Comparison of ENCODE assay signal across 22 cellular contexts in the genomic region with DNA sequence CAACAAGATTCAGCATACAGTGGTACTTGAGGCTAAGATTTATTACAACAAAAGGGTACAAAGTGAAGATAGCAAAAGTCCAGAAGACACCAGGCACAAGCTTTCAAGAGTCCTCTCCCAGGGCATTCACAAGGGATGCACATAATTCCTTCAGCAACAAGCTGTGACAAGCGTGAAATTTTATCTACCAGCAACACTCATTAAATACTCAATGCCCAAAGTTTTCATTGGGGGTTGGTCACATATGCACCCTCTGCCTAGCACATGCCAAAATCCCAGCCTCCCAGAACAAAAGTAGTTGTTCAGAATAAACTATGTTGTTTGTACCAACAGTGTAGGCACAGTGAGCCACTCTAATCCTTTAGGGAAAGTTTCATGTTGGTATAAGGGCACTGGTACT.
DNase-seq lines count a peak whose midpoint lies in the region; ATAC-seq and TF ChIP-seq lines count a peak whose summit lies in the region.
"Had no signal": no experiment of that assay in that cellular context is flagged by ENCODE, and none has a peak within 500 bp of the region (broad histone marks: within the 10 kb centered on the region; RNA-seq: fewer than 3 reads in every experiment).

No MANE protein-coding gene starts in this region.

- H3K4me1 ChIP-seq in mammary epithelial cell (ENCODE audit: insufficient read depth, low read length) (peaks cover 14% of the 10 kb centered on the region), breast epithelium (no peaks in the 10 kb centered on the region), thyroid gland (peaks cover 15 to 31% of the 10 kb centered on the region in 2 donors), spleen (no peaks in the 10 kb centered on the region), tibial nerve (no peaks in the 10 kb centered on the region)
- H3K4me1 ChIP-seq: A549, BE2C, Caco-2, Peyer's patch had no signal

- H3K4me2 ChIP-seq in mammary epithelial cell (ENCODE audit: insufficient read depth, low read depth, low read length): no peak overlapping the region
- H3K4me2 ChIP-seq: A549 had no signal

- TF ChIP-seq POLR2A in breast epithelium (IDR thresholded peaks at IDR 0.05): no peak
- TF ChIP-seq POLR2A in thyroid gland (IDR thresholded peaks at IDR 0.05): no peak
- TF ChIP-seq POLR2A in spleen (IDR thresholded peaks at IDR 0.05): no peak
- no peak for TF ChIP-seq POLR2A in tibial nerve (IDR thresholded peaks at IDR 0.05)

- H3K9ac ChIP-seq in mammary epithelial cell (ENCODE audit: insufficient read depth, low read length) (no peak overlapping the region), SK-N-MC (ENCODE audit: insufficient read length) (no peak overlapping the region)

- no peak overlapping the region for H3K4me3 ChIP-seq in mammary epithelial cell (replicated peaks in 1 of 3; ENCODE audit: insufficient read depth in 1 of 3, low read depth in 2 of 3, low read length in 3 of 3)
- H3K4me3 ChIP-seq in breast epithelium: no peak overlapping the region
- H3K4me3 ChIP-seq in SK-N-MC: peak overlapping the region; percentile 21
- no peak overlapping the region for H3K4me3 ChIP-seq in thyroid gland (replicated peaks in 1 of 3)
- no peak overlapping the region for H3K4me3 ChIP-seq in spleen
- H3K4me3 ChIP-seq in tibial nerve: no peak overlapping the region
- H3K4me3 ChIP-seq: A549, K562, MG63, Peyer's patch, SJCRH30 had no signal

- no TSS peak for BruUV-seq in mammary epithelial cell (replicated peaks; lab: Mats Ljungman, UMichigan)

- H4K20me1 ChIP-seq in mammary epithelial cell (ENCODE audit: insufficient read depth, low read length): no peaks in the 10 kb centered on the region

- no peaks in the 10 kb centered on the region for H3K79me2 ChIP-seq in mammary epithelial cell (ENCODE audit: insufficient read depth, low read length)

- H3K36me3 ChIP-seq in mammary epithelial cell (ENCODE audit: insufficient read depth, low read length) (no peaks in the 10 kb centered on the region), breast epithelium (peaks cover 5% of the 10 kb centered on the region), SK-N-MC (ENCODE audit: insufficient read depth, low read length) (no peaks in the 10 kb centered on the region), thyroid gland (no peaks in the 10 kb centered on the region), spleen (peaks cover 0 to 90% (median 3%) of the 10 kb centered on the region in 6 donors), tibial nerve (peaks cover 0 to 11% (median 0%) of the 10 kb centered on the region in 3 donors)
- H3K36me3 ChIP-seq: BE2C, Peyer's patch had no signal

- TF ChIP-seq CTCF in mammary epithelial cell (conservative IDR thresholded peaks at IDR 0.05 in 1 of 2, IDR thresholded peaks at IDR 0.05 in 1 of 2; ENCODE audit: extremely low read depth in 1 of 2, insufficient read depth in 1 of 2, low read depth in 1 of 2, low read length in 2 of 2) (no peak), breast epithelium (IDR thresholded peaks at IDR 0.05) (no peak), thyroid gland (IDR thresholded peaks at IDR 0.05) (no peak), spleen (IDR thresholded peaks at IDR 0.05 in 8 of 11, conservative IDR thresholded peaks at IDR 0.05 in 3 of 11) (no peak), tibial nerve (IDR thresholded peaks at IDR 0.05) (no peak)

- dilution Hi-C loops in mammary epithelial cell (cut with HindIII; ENCODE audit: low sequenced_read_pairs): no loop called here

- no peaks in the 10 kb centered on the region for H3K27me3 ChIP-seq in mammary epithelial cell (ENCODE audit: insufficient read depth, low read length)
- no peaks in the 10 kb centered on the region for H3K27me3 ChIP-seq in breast epithelium
- H3K27me3 ChIP-seq in thyroid gland: no peaks in the 10 kb centered on the region
- no peaks in the 10 kb centered on the region for H3K27me3 ChIP-seq in spleen (replicated peaks in 1 of 7)
- no peaks in the 10 kb centered on the region for H3K27me3 ChIP-seq in tibial nerve
- H3K27me3 ChIP-seq: BE2C, MG63, Peyer's patch, SJCRH30 had no signal

- in situ Hi-C loops in mammary epithelial cell (cut with MboI; ENCODE audit: low sequenced_read_pairs in 2 of 2): no loop called here

- H2AFZ ChIP-seq in mammary epithelial cell (ENCODE audit: low read depth, low read length): no peak overlapping the region

- H3K9me3 ChIP-seq in mammary epithelial cell (replicated peaks; ENCODE audit: insufficient read depth, low read length) (no peaks in the 10 kb centered on the region), breast epithelium (no peaks in the 10 kb centered on the region), SK-N-MC (ENCODE audit: low read depth, low read length) (no peaks in the 10 kb centered on the region), thyroid gland (no peaks in the 10 kb centered on the region), spleen (no peaks in the 10 kb centered on the region), tibial nerve (no peaks in the 10 kb centered on the region)
- H3K9me3 ChIP-seq: A549, BE2C, Caco-2, MG63, Peyer's patch, SJCRH30 had no signal

- CTCF ChIA-PET in mammary epithelial cell (lab: Charles Lee; ENCODE audit: low non-redundant PET): no interaction called here

- no peak overlapping the region for H3K27ac ChIP-seq in mammary epithelial cell (ENCODE audit: insufficient read depth, low read depth, low read length)
- H3K27ac ChIP-seq in breast epithelium: no peak overlapping the region
- peak overlapping the region; percentile 82 for H3K27ac ChIP-seq in SK-N-MC
- peak overlapping the region; percentile 49 to 58 (median 52) for H3K27ac ChIP-seq in thyroid gland
- no peak overlapping the region for H3K27ac ChIP-seq in spleen
- no peak overlapping the region for H3K27ac ChIP-seq in tibial nerve
- H3K27ac ChIP-seq: A549, HL-60, Peyer's patch, SJCRH30 had no signal

- 100% methylated on average over 1 of the region's 1 CpG for WGBS in mammary epithelial cell (ENCODE audit: low coverage, missing lambda C conversion rate)
- 44 to 55% methylated on average over 1 of the region's 1 CpG for WGBS in thyroid gland, 2 donors
- WGBS in spleen, 5 donors: 85 to 100% (median 100%) methylated on average over 1 of the region's 1 CpG
- WGBS in tibial nerve, 2 donors: 76 to 79% methylated on average over 1 of the region's 1 CpG

- DNase-seq in mammary epithelial cell (peak; percentile 24), breast epithelium (ENCODE audit: low spot score in 2 of 2) (no peak), SK-N-MC (ENCODE audit: low read depth, low spot score) (no peak), left kidney (ENCODE audit: low read depth, low spot score) (peak; percentile 39), thyroid gland (peak; percentile 65 to 66), spleen (no peak), tibial nerve (ENCODE audit: low spot score in 2 of 2) (no peak)
- DNase-seq: BE2C, Caco-2, DMS153, MG63, NCI-H1436, NCI-H187 treated with DMSO at 0.1 percent for 48 hours, NCI-H2107, NCI-H345, Peyer's patch had no signal

- ATAC-seq in HG02763 (IDR thresholded peaks at IDR 0.05; ENCODE audit: unreplicated experiment): no peak
- ATAC-seq: A549, HepG2, K562 had no signal

- no peak for TF ChIP-seq EP300 in tibial nerve (IDR thresholded peaks at IDR 0.05)

- intact Hi-C loops in mammary epithelial cell (cut with micrococcal nuclease): no loop called here
- intact Hi-C loops in breast epithelium (cut with DNase I; ENCODE audit: low total_unique reads): no loop called here
- intact Hi-C loops in thyroid gland (cut with DNase I): no loop called here
- intact Hi-C loops in spleen (cut with DNase I; ENCODE audit: low total_unique reads): no loop called here

Comparison
In these comparisons a context has a peak if more than half of its experiments do, and no peak if none do; other contexts are left out.
1. DNase-seq: peak in mammary epithelial cell (single experiment), left kidney (single experiment) and thyroid gland (2 of 2); none in breast epithelium (0 of 2), SK-N-MC (single experiment), spleen (single experiment) and tibial nerve (0 of 2).
2. H3K27ac ChIP-seq: peak in SK-N-MC (single experiment) and thyroid gland (3 of 3); none in mammary epithelial cell (single experiment), breast epithelium (0 of 2), spleen (0 of 8) and tibial nerve (0 of 4).